37 cellular contexts compared by ENCODE assay signal in the genomic region with DNA sequence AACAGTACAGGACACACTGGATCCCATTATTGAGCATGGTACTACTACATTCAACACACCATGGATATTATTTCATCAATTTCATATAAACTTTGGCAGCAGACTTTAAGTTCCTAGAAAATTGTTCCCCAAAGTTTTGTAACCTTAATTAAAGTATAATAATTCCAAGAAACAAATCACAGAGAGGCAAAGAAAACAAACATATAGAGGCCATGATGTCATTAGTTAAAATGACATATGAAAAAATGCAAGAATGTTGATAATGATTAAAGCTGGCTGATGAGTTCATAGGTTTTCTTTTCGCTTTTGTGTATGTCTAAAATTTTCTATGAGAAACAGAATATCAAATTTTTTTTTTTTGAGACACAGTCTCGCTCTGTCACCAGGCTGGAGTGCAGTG. TPM values are rescaled to one million over a fixed set of nuclear protein-coding genes. Genes with fewer than 3 reads are reported as not detected.
DNase-seq lines count a peak whose midpoint lies in the region; ATAC-seq, FAIRE-seq and TF ChIP-seq lines count a peak whose summit lies in the region.
"Had no signal": no experiment of that assay in that cellular context is flagged by ENCODE, and none has a peak within 500 bp of the region (broad histone marks: within the 10 kb centered on the region; RNA-seq: fewer than 3 reads in every experiment).

No MANE protein-coding gene starts in this region.

- TF ChIP-seq POLR2A in HepG2 (IDR thresholded peaks at IDR 0.05; ENCODE audit: insufficient read depth in 1 of 2, low read depth in 2 of 2, low read length in 2 of 2) (no peak), right lobe of liver (IDR thresholded peaks at IDR 0.05) (no peak)

- DNase-seq in HepG2 (ENCODE audit: low spot score) (no peak), right lobe of liver (no peak), astrocyte (ENCODE audit: low read depth) (no peak), HuH-7 (ENCODE audit: low spot score) (no peak)
- DNase-seq in central memory CD8-positive, alpha-beta T cell (ENCODE audit: low spot score in 2 of 2) = no peak
- DNase-seq in stimulated activated effector memory CD8-positive, alpha-beta T cell treated with anti-CD3 and anti-CD28 coated beads, Interleukin-12 subunit alpha, Interleukin-12 subunit beta, amount 100 ng/mL, for 72 hours (ENCODE audit: low spot score in 2 of 2) = no peak
- DNase-seq: 8988T; ACHN; AML-193; BE2C; C1 segment of cervical spinal cord; Caco-2; Calu3; CD4-positive, alpha-beta memory T cell; CD4-positive, alpha-beta T cell; CD4-positive, CD25-positive, alpha-beta regulatory T cell; CD8-positive, alpha-beta memory T cell; CD8-positive, alpha-beta T cell; COR-L47; DMS 273 treated with DMSO at 0.1 percent for 48 hours; DMS153; DMS53; DMS79; DMS79 treated with DMSO at 0.1 percent for 48 hours; DND-41; EL had no signal

- TF ChIP-seq CTCF in HepG2 (CRISPR knock-in tag; IDR thresholded peaks at IDR 0.05) (no peak), right lobe of liver (IDR thresholded peaks at IDR 0.05) (no peak), HEK293 (tag by site-specific recombination; IDR thresholded peaks at IDR 0.05) (no peak), astrocyte (IDR thresholded peaks at IDR 0.05; ENCODE audit: insufficient read depth, low read depth, low read length) (no peak)

- peaks cover 1% of the 10 kb centered on the region for H3K36me3 Mint-ChIP-seq in astrocyte (ENCODE audit: low read depth, unreplicated experiment)
- peaks cover 6% of the 10 kb centered on the region for H3K36me3 Mint-ChIP-seq in central memory CD8-positive, alpha-beta T cell (ENCODE audit: insufficient read depth)
- H3K36me3 Mint-ChIP-seq in stimulated activated effector memory CD8-positive, alpha-beta T cell treated with anti-CD3 and anti-CD28 coated beads, Interleukin-12 subunit alpha, Interleukin-12 subunit beta, amount 100 ng/mL, for 72 hours = peaks cover 5% of the 10 kb centered on the region

- FAIRE-seq in HepG2 (lab: Jason Lieb, UNC) (no peak), astrocyte (lab: Jason Lieb, UNC) (no peak)
- FAIRE-seq: A204.1, A549, D721Med had no signal

- TF ChIP-seq EP300 in HepG2 (IDR thresholded peaks at IDR 0.05; ENCODE audit: low read depth in 2 of 2, low read length in 2 of 2) (no peak), HepG2 (CRISPR knock-in tag; IDR thresholded peaks at IDR 0.05; ENCODE audit: borderline replicate concordance) (no peak)

- POLR2A ChIA-PET in HepG2 (lab: Yijun Ruan, JAX) (no interaction called here), HEK293 (lab: Yijun Ruan, JAX) (no interaction called here)

- H3K4me3 Mint-ChIP-seq in astrocyte (ENCODE audit: unreplicated experiment) = no peak overlapping the region
- H3K4me3 Mint-ChIP-seq in central memory CD8-positive, alpha-beta T cell = no peak overlapping the region
- H3K4me3 Mint-ChIP-seq in stimulated activated effector memory CD8-positive, alpha-beta T cell treated with anti-CD3 and anti-CD28 coated beads, Interleukin-12 subunit alpha, Interleukin-12 subunit beta, amount 100 ng/mL, for 72 hours = no peak overlapping the region
- H3K4me3 Mint-ChIP-seq: B cell; CD14-positive monocyte; CD4-positive, alpha-beta memory T cell; CD4-positive, alpha-beta T cell; CD4-positive, CD25-positive, alpha-beta regulatory T cell; CD8-positive, alpha-beta memory T cell; CD8-positive, alpha-beta T cell had no signal

- H3K27me3 Mint-ChIP-seq in astrocyte (ENCODE audit: low read depth, unreplicated experiment) = no peaks in the 10 kb centered on the region
- no peaks in the 10 kb centered on the region for H3K27me3 Mint-ChIP-seq in central memory CD8-positive, alpha-beta T cell
- H3K27me3 Mint-ChIP-seq: B cell; CD4-positive, alpha-beta memory T cell; CD4-positive, alpha-beta T cell; CD4-positive, CD25-positive, alpha-beta regulatory T cell; CD8-positive, alpha-beta memory T cell had no signal

- intact Hi-C loops in HepG2 (cut with micrococcal nuclease; ENCODE audit: unreplicated experiment) = no loop called here
- intact Hi-C loops in right lobe of liver (cut with DNase I) = no loop called here

- in situ Hi-C loops in HepG2 (cut with HindIII; ENCODE audit: extremely low pct_ligation_motif_present, low pct_unique_long_range_greater_than_20kb) = no loop called here

- no peaks in the 10 kb centered on the region for H3K4me1 ChIP-seq in HepG2 (ENCODE audit: insufficient read depth, low read length)
- no peaks in the 10 kb centered on the region for H3K4me1 ChIP-seq in right lobe of liver
- H3K4me1 ChIP-seq in HEK293 (ENCODE audit: control insufficient read depth, insufficient read depth, low read length) = no peaks in the 10 kb centered on the region
- H3K4me1 ChIP-seq in astrocyte (ENCODE audit: insufficient read depth, low read length) = no peaks in the 10 kb centered on the region
- H3K4me1 ChIP-seq: A549; BE2C; BLaER1; BLaER1 treated with 17β-estradiol and CSF1 and Interleukin-3, amounts not matched to agents 10 nM and 100 nM; Caco-2 had no signal

- peak overlapping the region; percentile 26 for H3K27ac Mint-ChIP-seq in astrocyte (ENCODE audit: unreplicated experiment)
- peak overlapping the region; percentile 32 for H3K27ac Mint-ChIP-seq in central memory CD8-positive, alpha-beta T cell (ENCODE audit: low read depth)
- H3K27ac Mint-ChIP-seq in stimulated activated effector memory CD8-positive, alpha-beta T cell treated with anti-CD3 and anti-CD28 coated beads, Interleukin-12 subunit alpha, Interleukin-12 subunit beta, amount 100 ng/mL, for 72 hours = no peak overlapping the region
- H3K27ac Mint-ChIP-seq: B cell; CD14-positive monocyte; CD4-positive, alpha-beta memory T cell; CD4-positive, alpha-beta T cell; CD8-positive, alpha-beta T cell had no signal

- H3K36me3 ChIP-seq in HepG2 (replicated peaks in 1 of 2; ENCODE audit: control insufficient read depth in 1 of 2, insufficient read depth in 2 of 2, low read length in 2 of 2) (no peaks in the 10 kb centered on the region), right lobe of liver (no peaks in the 10 kb centered on the region), HEK293 (ENCODE audit: control insufficient read depth in 2 of 2, insufficient read depth in 1 of 2, low read length in 2 of 2) (no peaks in the 10 kb centered on the region; a peak in 1 of 3 replicates), astrocyte (ENCODE audit: insufficient read depth, low read length) (no peaks in the 10 kb centered on the region)
- H3K36me3 ChIP-seq: BE2C had no signal

- H2AFZ ChIP-seq in HepG2 (ENCODE audit: low read length) = no peak overlapping the region
- no peak overlapping the region for H2AFZ ChIP-seq in astrocyte (ENCODE audit: low read depth, low read length)

- no peaks in the 10 kb centered on the region for H3K9me3 ChIP-seq in HepG2 (ENCODE audit: low read length)
- no peaks in the 10 kb centered on the region for H3K9me3 ChIP-seq in right lobe of liver
- H3K9me3 ChIP-seq in HEK293 (ENCODE audit: control insufficient read depth, insufficient read depth, low read depth, low read length) = no peaks in the 10 kb centered on the region
- H3K9me3 ChIP-seq in astrocyte (ENCODE audit: insufficient read depth, low read depth, low read length) = no peaks in the 10 kb centered on the region
- H3K9me3 ChIP-seq: A549, BE2C, Caco-2 had no signal

- no peaks in the 10 kb centered on the region for H3K27me3 ChIP-seq in HepG2 (ENCODE audit: control insufficient read depth in 1 of 2, insufficient read depth in 2 of 2, low read length in 2 of 2)
- no peaks in the 10 kb centered on the region for H3K27me3 ChIP-seq in right lobe of liver
- no peaks in the 10 kb centered on the region for H3K27me3 ChIP-seq in astrocyte (ENCODE audit: insufficient read depth, low read length)
- H3K27me3 ChIP-seq: BE2C; BLaER1; BLaER1 treated with 17β-estradiol and CSF1 and Interleukin-3, amounts not matched to agents 10 nM and 100 nM had no signal

- H3K4me3 ChIP-seq in HepG2 (replicated peaks in 1 of 3; ENCODE audit: insufficient read depth in 1 of 3, low read depth in 2 of 3, low read length in 3 of 3) (no peak overlapping the region), right lobe of liver (no peak overlapping the region), HEK293 (ENCODE audit: low read depth, low read length) (no peak overlapping the region), astrocyte (ENCODE audit: insufficient read depth, low read depth, low read length) (no peak overlapping the region)
- H3K4me3 ChIP-seq: A549; BLaER1; BLaER1 treated with 17β-estradiol and CSF1 and Interleukin-3, amounts not matched to agents 10 nM and 100 nM had no signal

- H3K79me2 ChIP-seq in HepG2 (ENCODE audit: insufficient read depth, low read length) = peaks cover 15% of the 10 kb centered on the region
- H3K79me2 ChIP-seq in astrocyte (ENCODE audit: insufficient read depth, low read length) = peaks cover 7% of the 10 kb centered on the region

- CTCF ChIA-PET in HepG2 (lab: Yijun Ruan, JAX; ENCODE audit: low intra/inter-chr PET ratio, low total read pairs) = no interaction called here
- CTCF ChIA-PET in HEK293 (lab: Yijun Ruan, JAX) = interaction anchor here (0.9 kb wide), 1 partner anchor 27 kb away, joined by 3 read pairs; no protein-coding TSS in a partner anchor

- no peaks in the 10 kb centered on the region for H3K4me1 Mint-ChIP-seq in astrocyte (ENCODE audit: low read depth, unreplicated experiment)
- peaks cover 25% of the 10 kb centered on the region for H3K4me1 Mint-ChIP-seq in central memory CD8-positive, alpha-beta T cell
- peaks cover 35% of the 10 kb centered on the region for H3K4me1 Mint-ChIP-seq in stimulated activated effector memory CD8-positive, alpha-beta T cell treated with anti-CD3 and anti-CD28 coated beads, Interleukin-12 subunit alpha, Interleukin-12 subunit beta, amount 100 ng/mL, for 72 hours
- H3K4me1 Mint-ChIP-seq: CD14-positive monocyte had no signal

- BruUV-seq in HepG2 (replicated peaks; lab: Mats Ljungman, UMichigan) = no TSS peak

- H3K9me3 Mint-ChIP-seq in astrocyte (ENCODE audit: unreplicated experiment) = no peaks in the 10 kb centered on the region
- H3K9me3 Mint-ChIP-seq in central memory CD8-positive, alpha-beta T cell = no peaks in the 10 kb centered on the region
- no peaks in the 10 kb centered on the region for H3K9me3 Mint-ChIP-seq in stimulated activated effector memory CD8-positive, alpha-beta T cell treated with anti-CD3 and anti-CD28 coated beads, Interleukin-12 subunit alpha, Interleukin-12 subunit beta, amount 100 ng/mL, for 72 hours
- H3K9me3 Mint-ChIP-seq: CD4-positive, alpha-beta T cell; CD8-positive, alpha-beta memory T cell; CD8-positive, alpha-beta T cell had no signal

- no peak for TF ChIP-seq RAD21 in HepG2 (CRISPR knock-in tag; IDR thresholded peaks at IDR 0.05)

- 92% methylated on average over 2 of the region's 2 CpGs for WGBS in HepG2 (ENCODE audit: low lambda C conversion rate)
- WGBS in right lobe of liver (ENCODE audit: insufficient coverage, low coverage, low lambda C conversion rate, missing lambda C conversion rate) = 93% methylated on average over 2 of the region's 2 CpGs

- H3K4me2 ChIP-seq in HepG2 (ENCODE audit: low read depth, low read length) (no peak overlapping the region), astrocyte (ENCODE audit: low read length) (no peak overlapping the region)
- H3K4me2 ChIP-seq: A549; BLaER1; BLaER1 treated with 17β-estradiol and CSF1 and Interleukin-3, amounts not matched to agents 10 nM and 100 nM had no signal

- no peak overlapping the region for H3K9ac ChIP-seq in HepG2 (ENCODE audit: insufficient read depth, low read depth, low read length)
- H3K9ac ChIP-seq in astrocyte (ENCODE audit: low read length) = no peak overlapping the region
- H3K9ac ChIP-seq: BLaER1; BLaER1 treated with 17β-estradiol and CSF1 and Interleukin-3, amounts not matched to agents 10 nM and 100 nM had no signal

- H3K27ac ChIP-seq in HepG2 (ENCODE audit: extremely low read length, insufficient read depth, low read length) (no peak overlapping the region), right lobe of liver (no peak overlapping the region), HEK293 (ENCODE audit: extremely low read depth, low read depth, low read length) (no peak overlapping the region), astrocyte (ENCODE audit: low read depth, low read length) (no peak overlapping the region)
- H3K27ac ChIP-seq: 22Rv1; A549; BLaER1; BLaER1 treated with 17β-estradiol and CSF1 and Interleukin-3, amounts not matched to agents 10 nM and 100 nM; C4-2B had no signal

- H4K20me1 ChIP-seq in HepG2 (ENCODE audit: insufficient read depth, low read length) = no peaks in the 10 kb centered on the region; the same call in 1 of the 2 replicates
- H4K20me1 ChIP-seq in astrocyte (ENCODE audit: insufficient read depth, low read length) = peaks cover 5% of the 10 kb centered on the region
- H4K20me1 ChIP-seq: BLaER1 had no signal

- ATAC-seq in HepG2 (no peak), right lobe of liver (no peak), GM19351 (IDR thresholded peaks at IDR 0.05; ENCODE audit: unreplicated experiment) (no peak)
- ATAC-seq in central memory CD8-positive, alpha-beta T cell (replicated peaks; ENCODE audit: extremely low read depth, poor library complexity, severe bottlenecking) = no peak
- ATAC-seq in stimulated activated effector memory CD8-positive, alpha-beta T cell treated with anti-CD3 and anti-CD28 coated beads, Interleukin-12 subunit alpha, Interleukin-12 subunit beta, amount 100 ng/mL, for 72 hours = no peak
- ATAC-seq: A549; CD8-positive, alpha-beta T cell had no signal

RNA-seq across cellular contexts. Expression of a gene that starts 26.8 kb away (rescaled TPM):
- 37.2 and 67.1 TPM in 2 replicates for total RNA-seq in HepG2 (2016; rRNA removed; fragmentation: Illumina TruSeq; extraction: Trizol)
- total RNA-seq in HepG2 (2016; cell fraction: cytosol; rRNA removed; fragmentation: Illumina TruSeq; extraction: Trizol; ENCODE audit: low read depth) = 13.5 and 14.5 TPM in 2 replicates
- total RNA-seq in HepG2 (2016; cell fraction: insoluble cytoplasmic fraction; rRNA removed; fragmentation: Illumina TruSeq; extraction: Trizol) = 36.8 and 61.9 TPM in 2 replicates
- 13.6 and 15.8 TPM in 2 replicates for total RNA-seq in HepG2 (2016; cell fraction: membrane; rRNA removed; fragmentation: Illumina TruSeq; extraction: Trizol)
- total RNA-seq in HepG2 (2016; cell fraction: nucleus; rRNA removed; fragmentation: Illumina TruSeq; extraction: Trizol) = 75.4 and 80.4 TPM in 2 replicates
- polyA plus RNA-seq in HepG2 (2011; rRNA removed) = 18.5 and 21.0 TPM in 2 replicates
- 20.5 and 24.1 TPM in 2 replicates for polyA plus RNA-seq in HepG2 (2011; cell fraction: cytosol; rRNA removed)
- polyA plus RNA-seq in HepG2 (2011; cell fraction: nucleus; rRNA removed) = 14.7 and 16.7 TPM in 2 replicates
- 22.3 and 23.6 TPM in 2 replicates for polyA plus RNA-seq in HepG2 (2012)
- 0.95 and 1.0 TPM in 2 replicates for polyA plus RNA-seq in HepG2 (2016; cell fraction: cytosol; fragmentation: Illumina TruSeq; extraction: Trizol; ENCODE audit: low read depth)
- polyA plus RNA-seq in HepG2 (2016; cell fraction: insoluble cytoplasmic fraction; fragmentation: Illumina TruSeq; extraction: Trizol; ENCODE audit: low read depth) = 38.5 and 39.8 TPM in 2 replicates
- 3.2 and 4.8 TPM in 2 replicates for polyA plus RNA-seq in HepG2 (2016; cell fraction: membrane; fragmentation: Illumina TruSeq; extraction: Trizol; ENCODE audit: low read depth)
- polyA plus RNA-seq in HepG2 (2016; cell fraction: nucleus; fragmentation: Illumina TruSeq; extraction: Trizol; ENCODE audit: insufficient read depth, low read depth) = 21.6 and 21.9 TPM in 2 replicates
- polyA minus RNA-seq in HepG2 (2011; rRNA and poly(A)+ RNA removed; ENCODE audit: low replicate concordance) = 85.2 TPM in 2 replicates
- 45.2 and 56.0 TPM in 2 replicates for polyA minus RNA-seq in HepG2 (2011; cell fraction: cytosol; rRNA and poly(A)+ RNA removed)
- polyA minus RNA-seq in HepG2 (2011; cell fraction: nucleus; rRNA and poly(A)+ RNA removed) = 224 and 240 TPM in 2 replicates
- 10 to 100 TPM; 18.9 to 48.1 (median 24.5) TPM for total RNA-seq in right lobe of liver
- 24.2 and 25.3 TPM in 2 replicates for total RNA-seq in astrocyte
